In the genomic region with DNA sequence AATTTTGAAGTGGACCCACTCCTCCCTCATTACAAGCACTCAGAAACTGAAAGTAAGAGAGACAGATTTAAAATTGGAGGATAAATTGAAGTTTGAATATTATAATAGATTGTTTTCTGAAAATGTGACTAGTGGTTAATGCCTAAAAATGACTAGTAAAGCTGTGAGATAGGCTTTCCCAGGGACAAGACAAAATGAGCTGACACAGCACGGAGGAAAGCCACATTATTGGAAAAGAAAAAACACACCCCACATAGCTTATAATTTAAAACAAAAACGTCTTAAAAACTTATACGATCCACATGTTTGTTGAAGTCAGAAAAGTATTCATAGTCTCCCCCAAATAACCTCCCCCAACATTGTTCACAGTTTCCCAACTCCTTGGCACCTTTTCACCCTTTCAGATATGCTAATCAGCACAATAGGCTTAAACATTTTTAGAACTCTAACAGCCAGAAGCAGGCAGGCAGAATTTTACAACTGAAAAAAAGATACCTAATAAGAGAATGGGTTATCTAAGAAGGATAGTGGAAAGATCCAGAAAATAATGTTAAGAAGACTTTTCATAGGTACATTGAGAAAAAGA, we compare ENCODE assay signal across 1 cellular context.
TF ChIP-seq lines count a peak whose summit lies in the region.

No MANE protein-coding gene starts in this region.

TF ChIP-seq in IMR-90, 13 proteins besides CTCF, POLR2A, EP300 and RAD21:
- TF ChIP-seq SMC3 (IDR thresholded peaks at IDR 0.05; ENCODE audit: low read depth, low read length) (no peak), MAFK (IDR thresholded peaks at IDR 0.05; ENCODE audit: low read depth, low read length) (peak; percentile 55)
